24 cellular contexts compared by ENCODE assay signal in genomic region chr6:117174835-117175360, GRCh38.
DNase-seq lines count a peak whose midpoint lies in the region; ATAC-seq and TF ChIP-seq lines count a peak whose summit lies in the region.
"Had no signal": no experiment of that assay in that cellular context is flagged by ENCODE, and none has a peak within 500 bp of the region (broad histone marks: within the 10 kb centered on the region; RNA-seq: fewer than 3 reads in every experiment).

No MANE protein-coding gene starts in this region.

- H3K27me3 Mint-ChIP-seq in HFFc6 (ENCODE audit: insufficient read depth): no peaks in the 10 kb centered on the region

- ATAC-seq in RWPE2 (ENCODE audit: low read depth) (peak; percentile 70; the same call in 2 of the 3 replicates), esophagus mucosa (peak; percentile 97), left colon (peak; percentile 97)
- ATAC-seq: K562 had no signal

- H3K36me3 ChIP-seq in RWPE2 (ENCODE audit: low read depth) (no peaks in the 10 kb centered on the region), vagina (no peaks in the 10 kb centered on the region)
- H3K36me3 ChIP-seq: BE2C, MG63 had no signal

- H3K4me1 Mint-ChIP-seq in HFFc6 (ENCODE audit: low read depth): no peaks in the 10 kb centered on the region
- H3K4me1 Mint-ChIP-seq: CD14-positive monocyte, H9 had no signal

- peak; percentile 78 for DNase-seq in LHCN-M2 (ENCODE audit: low read depth)
- no peak for DNase-seq in RWPE2 (ENCODE audit: low spot score)
- DNase-seq in left colon: no peak
- no peak for DNase-seq in mesenteric fat pad (ENCODE audit: low spot score)
- no peak for DNase-seq in vagina (ENCODE audit: extremely low spot score in 2 of 2)
- DNase-seq in iPS-NIHi7 (ENCODE audit: extremely low spot score): no peak
- DNase-seq in HFFc6: no peak
- DNase-seq: 8988T, ACHN, BE2C, DMS153, DND-41, H9, Kasumi-1, MG63, NCI-H1105 treated with DMSO at 0.1 percent for 48 hours, NCI-H1694, NCI-H2029 treated with DMSO at 0.1 percent for 48 hours, NCI-H526 treated with DMSO at 0.1 percent for 48 hours, SIG-M5 had no signal

- H3K4me3 ChIP-seq in RWPE2 (ENCODE audit: severe bottlenecking) (no peak overlapping the region), vagina (no peak overlapping the region)
- H3K4me3 ChIP-seq: K562, MG63, SK-N-MC had no signal

- no peak overlapping the region for H3K27ac Mint-ChIP-seq in HFFc6
- H3K27ac Mint-ChIP-seq: CD14-positive monocyte, H9 had no signal

- TF ChIP-seq POLR2A in vagina (IDR thresholded peaks at IDR 0.05): no peak

- no peak overlapping the region for H3K27ac ChIP-seq in RWPE2 (ENCODE audit: poor library complexity, severe bottlenecking)
- H3K27ac ChIP-seq in vagina: no peak overlapping the region
- H3K27ac ChIP-seq: SK-N-MC had no signal

- intact Hi-C loops in left colon (cut with DNase I, micrococcal nuclease): no loop called here
- intact Hi-C loops in vagina (cut with DNase I): no loop called here

- no peak for TF ChIP-seq CTCF in RWPE2 (IDR thresholded peaks at IDR 0.05; ENCODE audit: poor library complexity, severe bottlenecking)
- no peak for TF ChIP-seq CTCF in vagina (IDR thresholded peaks at IDR 0.05)
- TF ChIP-seq CTCF in HFFc6 (IDR thresholded peaks at IDR 0.05): no peak

- H3K9me3 ChIP-seq in RWPE2 (ENCODE audit: severe bottlenecking): no peaks in the 10 kb centered on the region
- H3K9me3 ChIP-seq in vagina: peaks cover 5% of the 10 kb centered on the region
- H3K9me3 ChIP-seq: BE2C had no signal

- H3K36me3 Mint-ChIP-seq in HFFc6 (ENCODE audit: low read depth): no peaks in the 10 kb centered on the region
- H3K36me3 Mint-ChIP-seq: CD14-positive monocyte had no signal

- H3K4me3 Mint-ChIP-seq in HFFc6: no peak overlapping the region
- H3K4me3 Mint-ChIP-seq: CD14-positive monocyte, H9 had no signal

- H3K9me3 Mint-ChIP-seq in HFFc6: peaks cover 60% of the 10 kb centered on the region

- H3K27me3 ChIP-seq in RWPE2 (ENCODE audit: insufficient read depth, poor library complexity, severe bottlenecking) (no peaks in the 10 kb centered on the region), vagina (no peaks in the 10 kb centered on the region)
- H3K27me3 ChIP-seq: BE2C, MG63 had no signal

- H3K4me1 ChIP-seq in RWPE2 (ENCODE audit: insufficient read depth, poor library complexity, severe bottlenecking) (no peaks in the 10 kb centered on the region), vagina (no peaks in the 10 kb centered on the region)
- H3K4me1 ChIP-seq: BE2C had no signal
